In genomic region chr6:119541132-119541905, GRCh38 we compare ENCODE assay signal across 10 cellular contexts.
DNase-seq lines count a peak whose midpoint lies in the region; FAIRE-seq and TF ChIP-seq lines count a peak whose summit lies in the region.
"Had no signal": no experiment of that assay in that cellular context is flagged by ENCODE, and none has a peak within 500 bp of the region (broad histone marks: within the 10 kb centered on the region; RNA-seq: fewer than 3 reads in every experiment).

No MANE protein-coding gene starts in this region.

- no peaks in the 10 kb centered on the region for H3K9me3 Mint-ChIP-seq in activated T-cell treated with anti-CD3 and anti-CD28 coated beads, Interleukin-2, amount 50 U/mL, for 24 hours

- DNase-seq in EL (peak; percentile 97), RCC 7860 (ENCODE audit: low spot score) (peak; percentile 76), fibroblast of villous mesenchyme (ENCODE audit: low read depth) (peak; percentile 100), SW 1271 (lab: John Stamatoyannopoulos, UW) (no peak)
- DNase-seq in activated CD4-positive, alpha-beta T cell treated with anti-CD3 and anti-CD28 coated beads, Interleukin-2, amount 50 U/mL, for 4 hours: no peak
- no peak for DNase-seq in stimulated activated naive CD4-positive, alpha-beta T cell (lab: John Stamatoyannopoulos, UW)
- DNase-seq in activated T-cell treated with anti-CD3 and anti-CD28 coated beads, Interleukin-2, amount 50 U/mL, for 24 hours: no peak
- DNase-seq: KG1 had no signal

- H3K27ac Mint-ChIP-seq in activated T-cell treated with anti-CD3 and anti-CD28 coated beads, Interleukin-2, amount 50 U/mL, for 24 hours: no peak overlapping the region

- H3K36me3 Mint-ChIP-seq in activated T-cell treated with anti-CD3 and anti-CD28 coated beads, Interleukin-2, amount 50 U/mL, for 24 hours (ENCODE audit: low read depth): no peaks in the 10 kb centered on the region

- peaks cover 2% of the 10 kb centered on the region for H3K27me3 Mint-ChIP-seq in activated T-cell treated with anti-CD3 and anti-CD28 coated beads, Interleukin-2, amount 50 U/mL, for 24 hours

- H3K27ac ChIP-seq in skin epidermis: peak overlapping the region in 14 of 21 experiments; percentile 6 to 71 (median 42)
- H3K27ac ChIP-seq: SJSA1 had no signal

- peak; percentile 59 for FAIRE-seq in RCC 7860 (lab: Jason Lieb, UNC)

- H3K4me3 Mint-ChIP-seq in activated T-cell treated with anti-CD3 and anti-CD28 coated beads, Interleukin-2, amount 50 U/mL, for 24 hours: no peak overlapping the region

- no peaks in the 10 kb centered on the region for H3K4me1 Mint-ChIP-seq in activated T-cell treated with anti-CD3 and anti-CD28 coated beads, Interleukin-2, amount 50 U/mL, for 24 hours (ENCODE audit: low read depth)

- H3K4me3 ChIP-seq in fibroblast of villous mesenchyme (ENCODE audit: low read depth, low read length): no peak overlapping the region
- H3K4me3 ChIP-seq in skin epidermis: no peak overlapping the region
- H3K4me3 ChIP-seq: SJSA1 had no signal

- no peak for TF ChIP-seq CTCF in fibroblast of villous mesenchyme (IDR thresholded peaks at IDR 0.05; ENCODE audit: insufficient read depth, low read depth, low read length)

Comparison
In these comparisons a context has a peak if more than half of its experiments do, and no peak if none do; other contexts are left out.
1. DNase-seq: peak in EL (single experiment), RCC 7860 (single experiment) and fibroblast of villous mesenchyme (single experiment); none in activated CD4-positive, alpha-beta T cell treated with anti-CD3 and anti-CD28 coated beads, Interleukin-2, amount 50 U/mL, for 4 hours (0 of 2), stimulated activated naive CD4-positive, alpha-beta T cell (0 of 6), activated T-cell treated with anti-CD3 and anti-CD28 coated beads, Interleukin-2, amount 50 U/mL, for 24 hours (single experiment) and SW 1271 (0 of 2).